In genomic region chr2:223560704-223561435, GRCh38 we compare ENCODE assay signal across 11 cellular contexts. TPM values are rescaled to one million over a fixed set of nuclear protein-coding genes. Genes with fewer than 3 reads are reported as not detected.
DNase-seq lines count a peak whose midpoint lies in the region; ATAC-seq, FAIRE-seq and TF ChIP-seq lines count a peak whose summit lies in the region.
"Had no signal": no experiment of that assay in that cellular context is flagged by ENCODE, and none has a peak within 500 bp of the region (broad histone marks: within the 10 kb centered on the region; RNA-seq: fewer than 3 reads in every experiment).

No MANE protein-coding gene starts in this region.

- no CpG with 5 or more reads among the region's 7 CpGs for whole genome bisulfite sequencing in mesendoderm (ENCODE audit: extremely low coverage, insufficient coverage, low lambda C conversion rate)
- 20% methylated on average over 7 of the region's 7 CpGs for WGBS in HepG2 (ENCODE audit: low lambda C conversion rate)

- H3K36me3 ChIP-seq in mesendoderm (ENCODE audit: control insufficient read depth, insufficient read depth, low read length) (no peaks in the 10 kb centered on the region), HepG2 (replicated peaks in 1 of 2; ENCODE audit: control insufficient read depth in 1 of 2, insufficient read depth in 2 of 2, low read length in 2 of 2) (no peaks in the 10 kb centered on the region)
- H3K36me3 ChIP-seq in effector memory CD4-positive, alpha-beta T cell (ENCODE audit: control insufficient read depth, insufficient read depth, low read length): no peaks in the 10 kb centered on the region

- H2AFZ ChIP-seq in HepG2 (ENCODE audit: low read length): no peak overlapping the region

- intact Hi-C loops in HepG2 (cut with micrococcal nuclease; ENCODE audit: unreplicated experiment): no loop called here

- no peak for TF ChIP-seq CTCF in HepG2 (CRISPR knock-in tag; IDR thresholded peaks at IDR 0.05)

- TF ChIP-seq EP300 in HepG2 (IDR thresholded peaks at IDR 0.05; ENCODE audit: low read depth in 2 of 2, low read length in 2 of 2) (no peak), HepG2 (CRISPR knock-in tag; IDR thresholded peaks at IDR 0.05; ENCODE audit: borderline replicate concordance) (no peak)

- no peak for TF ChIP-seq RAD21 in HepG2 (CRISPR knock-in tag; IDR thresholded peaks at IDR 0.05)

- DNase-seq in ELR (ENCODE audit: low read depth): peak; percentile 76
- DNase-seq in NCI-H1930 (lab: John Stamatoyannopoulos, UW): peak; percentile 69 to 78
- peak; percentile 71 for DNase-seq in SW480 (ENCODE audit: low spot score)
- peak; percentile 52 for DNase-seq in mesendoderm
- no peak for DNase-seq in HepG2 (ENCODE audit: low spot score)
- no peak for DNase-seq in glomerular visceral epithelial cell (ENCODE audit: extremely low spot score)
- DNase-seq in effector memory CD4-positive, alpha-beta T cell: no peak
- DNase-seq: aorta; CD4-positive, alpha-beta T cell had no signal

- no peak overlapping the region for H2AK5ac ChIP-seq in mesendoderm (ENCODE audit: low read length)

- peak overlapping the region; percentile 36 for H3K4ac ChIP-seq in mesendoderm (ENCODE audit: low read depth, low read length)

- H2BK5ac ChIP-seq in mesendoderm (ENCODE audit: low read length): no peak overlapping the region

- no peaks in the 10 kb centered on the region for H3K9me3 ChIP-seq in HepG2 (ENCODE audit: low read length)
- no peaks in the 10 kb centered on the region for H3K9me3 ChIP-seq in effector memory CD4-positive, alpha-beta T cell (ENCODE audit: control insufficient read depth, low read length)

- no peak overlapping the region for H3K9ac ChIP-seq in mesendoderm (ENCODE audit: low read length)
- no peak overlapping the region for H3K9ac ChIP-seq in HepG2 (ENCODE audit: insufficient read depth, low read depth, low read length)

- H3K4me2 ChIP-seq in mesendoderm (ENCODE audit: low read length): no peak overlapping the region
- H3K4me2 ChIP-seq in HepG2 (ENCODE audit: low read depth, low read length): no peak overlapping the region

- no TSS peak for BruUV-seq in HepG2 (replicated peaks; lab: Mats Ljungman, UMichigan)

- no peak overlapping the region for H3K27ac ChIP-seq in mesendoderm (ENCODE audit: low read depth, low read length)
- no peak overlapping the region for H3K27ac ChIP-seq in HepG2 (ENCODE audit: extremely low read length, insufficient read depth, low read length)
- H3K27ac ChIP-seq in effector memory CD4-positive, alpha-beta T cell (ENCODE audit: insufficient read depth, low read length, poor library complexity, severe bottlenecking): no peak overlapping the region

- H3K79me1 ChIP-seq in mesendoderm (ENCODE audit: low read length): no peaks in the 10 kb centered on the region

- no peak for FAIRE-seq in HepG2 (lab: Jason Lieb, UNC)
- FAIRE-seq: GM12892 had no signal

- no peak overlapping the region for H2BK120ac ChIP-seq in mesendoderm (ENCODE audit: low read depth, low read length)

- ATAC-seq in HepG2 (no peak), HG03097 (IDR thresholded peaks at IDR 0.05; ENCODE audit: low FRiP score, unreplicated experiment) (no peak)

- H3K18ac ChIP-seq in mesendoderm (ENCODE audit: low read length): no peak overlapping the region

- no peaks in the 10 kb centered on the region for H4K20me1 ChIP-seq in HepG2 (ENCODE audit: insufficient read depth, low read length)

- no peak for TF ChIP-seq POLR2A in HepG2 (IDR thresholded peaks at IDR 0.05; ENCODE audit: insufficient read depth in 1 of 2, low read depth in 2 of 2, low read length in 2 of 2)

- H3K79me2 ChIP-seq in mesendoderm (ENCODE audit: control insufficient read depth, insufficient read depth, low read length) (no peaks in the 10 kb centered on the region), HepG2 (ENCODE audit: insufficient read depth, low read length) (no peaks in the 10 kb centered on the region)

- no peak overlapping the region for H4K5ac ChIP-seq in mesendoderm (ENCODE audit: low read length)

- H3K27me3 ChIP-seq in mesendoderm (ENCODE audit: insufficient read depth, low read length, poor library complexity) (no peaks in the 10 kb centered on the region), HepG2 (ENCODE audit: control insufficient read depth in 1 of 2, insufficient read depth in 2 of 2, low read length in 2 of 2) (no peaks in the 10 kb centered on the region; a peak in 1 of 5 replicates)
- H3K27me3 ChIP-seq in effector memory CD4-positive, alpha-beta T cell (replicated peaks; ENCODE audit: control insufficient read depth, insufficient read depth, low read length, poor library complexity, severe bottlenecking): no peaks in the 10 kb centered on the region

- in situ Hi-C loops in HepG2 (cut with HindIII; ENCODE audit: extremely low pct_ligation_motif_present, low pct_unique_long_range_greater_than_20kb): no loop called here

- no peak overlapping the region for H4K8ac ChIP-seq in mesendoderm (ENCODE audit: low read depth, low read length)

- no peak overlapping the region for H2BK15ac ChIP-seq in mesendoderm (replicated peaks; ENCODE audit: low read depth)

- H3K56ac ChIP-seq in mesendoderm (ENCODE audit: low read length): no peak overlapping the region

- CTCF ChIA-PET in HepG2 (lab: Yijun Ruan, JAX; ENCODE audit: low intra/inter-chr PET ratio, low total read pairs): no interaction called here

- POLR2A ChIA-PET in HepG2 (lab: Yijun Ruan, JAX): no interaction called here

- H3K4me1 ChIP-seq in mesendoderm (ENCODE audit: control insufficient read depth, low read depth, low read length) (no peaks in the 10 kb centered on the region), HepG2 (ENCODE audit: insufficient read depth, low read length) (no peaks in the 10 kb centered on the region)
- H3K4me1 ChIP-seq in effector memory CD4-positive, alpha-beta T cell (ENCODE audit: control insufficient read depth, insufficient read depth, low read length, poor library complexity, severe bottlenecking): no peaks in the 10 kb centered on the region

- H3K4me3 ChIP-seq in mesendoderm (ENCODE audit: low read length): no peak overlapping the region
- H3K4me3 ChIP-seq in HepG2 (replicated peaks in 1 of 3; ENCODE audit: insufficient read depth in 1 of 3, low read depth in 2 of 3, low read length in 3 of 3): no peak overlapping the region
- no peak overlapping the region for H3K4me3 ChIP-seq in effector memory CD4-positive, alpha-beta T cell (ENCODE audit: insufficient read depth, low read depth, low read length, poor library complexity, severe bottlenecking)

- H3K23ac ChIP-seq in mesendoderm (ENCODE audit: low read length): no peak overlapping the region

RNA-seq across cellular contexts. Expression of gene SCG2, which starts 41.3 kb away (rescaled TPM):
- polyA plus RNA-seq in mesendoderm (2013, experiment 1 of 2): 2.3 TPM
- 2.3 TPM for polyA plus RNA-seq in mesendoderm (2013, experiment 2 of 2)
- not detected in 2 replicates for total RNA-seq in HepG2 (2016; rRNA removed; fragmentation: Illumina TruSeq; extraction: Trizol)
- total RNA-seq in HepG2 (2016; cell fraction: cytosol; rRNA removed; fragmentation: Illumina TruSeq; extraction: Trizol; ENCODE audit: low read depth): not detected in 2 replicates
- not detected in 2 replicates for total RNA-seq in HepG2 (2016; cell fraction: insoluble cytoplasmic fraction; rRNA removed; fragmentation: Illumina TruSeq; extraction: Trizol)
- total RNA-seq in HepG2 (2016; cell fraction: membrane; rRNA removed; fragmentation: Illumina TruSeq; extraction: Trizol): not detected in 2 replicates
- total RNA-seq in HepG2 (2016; cell fraction: nucleus; rRNA removed; fragmentation: Illumina TruSeq; extraction: Trizol): not detected in 2 replicates
- not detected in 2 replicates for polyA plus RNA-seq in HepG2 (2011; rRNA removed)
- polyA plus RNA-seq in HepG2 (2011; cell fraction: cytosol; rRNA removed): not detected in 2 replicates
- polyA plus RNA-seq in HepG2 (2011; cell fraction: nucleus; rRNA removed): not detected in 2 replicates
- not detected in 2 replicates for polyA plus RNA-seq in HepG2 (2012)
- polyA plus RNA-seq in HepG2 (2016; cell fraction: cytosol; fragmentation: Illumina TruSeq; extraction: Trizol; ENCODE audit: low read depth): not detected in 2 replicates
- not detected in 2 replicates for polyA plus RNA-seq in HepG2 (2016; cell fraction: insoluble cytoplasmic fraction; fragmentation: Illumina TruSeq; extraction: Trizol; ENCODE audit: low read depth)
- not detected in 2 replicates for polyA plus RNA-seq in HepG2 (2016; cell fraction: membrane; fragmentation: Illumina TruSeq; extraction: Trizol; ENCODE audit: low read depth)
- 0.23 TPM in 1 of 2 replicates, not detected in the other for polyA plus RNA-seq in HepG2 (2016; cell fraction: nucleus; fragmentation: Illumina TruSeq; extraction: Trizol; ENCODE audit: insufficient read depth, low read depth)
- polyA minus RNA-seq in HepG2 (2011; rRNA and poly(A)+ RNA removed; ENCODE audit: low replicate concordance): not detected in 2 replicates
- not detected in 2 replicates for polyA minus RNA-seq in HepG2 (2011; cell fraction: cytosol; rRNA and poly(A)+ RNA removed)
- not detected in 2 replicates for polyA minus RNA-seq in HepG2 (2011; cell fraction: nucleus; rRNA and poly(A)+ RNA removed)
- total RNA-seq: CD4-positive, alpha-beta T cell had no signal

Comparison
In these comparisons a context has a peak if more than half of its experiments do, and no peak if none do; other contexts are left out.
1. DNase-seq: peak in ELR (single experiment), NCI-H1930 (2 of 2), SW480 (single experiment) and mesendoderm (single experiment); none in HepG2 (single experiment), glomerular visceral epithelial cell (single experiment) and effector memory CD4-positive, alpha-beta T cell (0 of 3).